Comparison of ENCODE assay signal across 1 cellular context in genomic region chr2:160075171-160075570, GRCh38.
TF ChIP-seq lines count a peak whose summit lies in the region.

No MANE protein-coding gene starts in this region.

TF ChIP-seq in IMR-90, 13 proteins besides CTCF, POLR2A, EP300 and RAD21 (continued from another document):
- no peak for TF ChIP-seq FOS (IDR thresholded peaks at IDR 0.05; ENCODE audit: low read depth, low read length)
